20 cellular contexts compared by ENCODE assay signal in the genomic region with DNA sequence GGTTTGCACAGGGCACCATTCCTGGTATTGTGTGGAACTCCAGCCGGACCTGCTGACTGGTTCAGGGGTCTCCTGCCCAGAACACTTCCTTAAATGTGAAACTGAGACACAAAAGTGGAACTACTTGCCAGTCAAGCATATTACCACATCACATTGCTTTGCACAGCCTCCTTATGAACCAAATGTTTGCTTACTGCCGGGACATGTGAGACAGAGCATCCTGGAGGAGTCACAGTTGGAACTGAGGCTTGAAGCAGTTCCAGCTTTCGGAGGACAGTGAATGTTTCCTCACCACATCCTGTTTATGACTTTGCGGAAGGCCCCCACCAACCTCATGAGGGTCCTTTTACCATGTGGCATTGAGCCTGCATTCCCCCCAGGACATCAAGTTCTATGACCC.
DNase-seq lines count a peak whose midpoint lies in the region; ATAC-seq, FAIRE-seq and TF ChIP-seq lines count a peak whose summit lies in the region.
"Had no signal": no experiment of that assay in that cellular context is flagged by ENCODE, and none has a peak within 500 bp of the region (broad histone marks: within the 10 kb centered on the region; RNA-seq: fewer than 3 reads in every experiment).

No MANE protein-coding gene starts in this region.

- H3K27me3 ChIP-seq in GM23338 (ENCODE audit: insufficient read depth) (no peaks in the 10 kb centered on the region), GM12878 (replicated peaks in 1 of 2; ENCODE audit: control insufficient read depth in 2 of 2, insufficient read depth in 2 of 2, low read length in 1 of 2) (peaks cover 0 to 3% of the 10 kb centered on the region in 2 experiments; a peak in 3 of 4 replicates), GM23248 (replicated peaks; ENCODE audit: insufficient read depth) (peaks cover 4% of the 10 kb centered on the region; the same call in 1 of the 2 replicates)
- H3K27me3 ChIP-seq: breast epithelium, Peyer's patch, tibial artery had no signal

- no peak overlapping the region for H3K27ac Mint-ChIP-seq in GM23338
- H3K27ac Mint-ChIP-seq in naive B cell = no peak overlapping the region
- H3K27ac Mint-ChIP-seq: activated naive CD8-positive, alpha-beta T cell treated with anti-CD3 and anti-CD28 coated beads for 36 hours; stimulated activated naive B cell treated with anti-CD40 and anti-IgM and Interleukin-4, amounts not matched to agents 10 μg/mL and 1 μg/mL and 100 μg/mL, for 72 hours had no signal

- no peak for TF ChIP-seq POLR2A in NB4 (IDR thresholded peaks at IDR 0.05; ENCODE audit: extremely low read depth, insufficient read length)
- TF ChIP-seq POLR2A in GM12878 (IDR thresholded peaks at IDR 0.05; ENCODE audit: low read depth, low read length) = no peak

- POLR2A ChIA-PET in GM12878 (lab: Charles Lee) = no interaction called here

- H3K4me2 ChIP-seq in GM23338 (no peak overlapping the region), GM12878 (ENCODE audit: control insufficient read depth, insufficient read depth) (no peak overlapping the region), GM23248 (ENCODE audit: unreplicated experiment) (no peak overlapping the region)

- H3K9me3 Mint-ChIP-seq in GM23338 = no peaks in the 10 kb centered on the region
- H3K9me3 Mint-ChIP-seq in naive B cell = no peaks in the 10 kb centered on the region
- H3K9me3 Mint-ChIP-seq: activated naive CD8-positive, alpha-beta T cell treated with anti-CD3 and anti-CD28 coated beads for 36 hours; stimulated activated naive B cell treated with anti-CD40 and anti-IgM and Interleukin-4, amounts not matched to agents 10 μg/mL and 1 μg/mL and 100 μg/mL, for 72 hours had no signal

- DNase-seq in GM23338 (ENCODE audit: low spot score) (no peak), NB4 (ENCODE audit: low read depth) (peak; percentile 14), GM12878 (ENCODE audit: low read depth, low spot score) (no peak), naive B cell (no peak), dedifferentiated amniotic fluid mesenchymal stem cell (ENCODE audit: extremely low spot score) (no peak), GF-D8 (lab: John Stamatoyannopoulos, UW) (no peak), NCI-H2081 (lab: John Stamatoyannopoulos, UW) (no peak), GM23248 (no peak)
- DNase-seq: activated naive CD8-positive, alpha-beta T cell treated with anti-CD3 and anti-CD28 coated beads for 36 hours; AML-193; dorsolateral prefrontal cortex; NCI-H2029 treated with DMSO at 0.1 percent for 48 hours; NCI-H524 treated with DMSO at 0.1 percent for 48 hours; retina; stimulated activated naive B cell treated with anti-CD40 and anti-IgM and Interleukin-4, amounts not matched to agents 10 μg/mL and 1 μg/mL and 100 μg/mL, for 72 hours had no signal

- no peak for TF ChIP-seq RAD21 in GM12878 (IDR thresholded peaks at IDR 0.05; ENCODE audit: insufficient read depth, low read depth, low read length)

- H3K79me2 ChIP-seq in GM23338 (replicated peaks; ENCODE audit: insufficient read depth) = no peaks in the 10 kb centered on the region
- no peaks in the 10 kb centered on the region for H3K79me2 ChIP-seq in GM12878 (ENCODE audit: control insufficient read depth, insufficient read depth, low read length)
- H3K79me2 ChIP-seq in GM23248 (ENCODE audit: insufficient read depth) = no peaks in the 10 kb centered on the region

- H3K4me1 Mint-ChIP-seq in GM23338 (peaks cover 6% of the 10 kb centered on the region; the same call in 2 of the 3 replicates), naive B cell (peaks cover 0 to 4% (median 0%) of the 10 kb centered on the region in 3 donors)
- H3K4me1 Mint-ChIP-seq: activated naive CD8-positive, alpha-beta T cell treated with anti-CD3 and anti-CD28 coated beads for 36 hours; stimulated activated naive B cell treated with anti-CD40 and anti-IgM and Interleukin-4, amounts not matched to agents 10 μg/mL and 1 μg/mL and 100 μg/mL, for 72 hours had no signal

- BruUV-seq in GM12878 (replicated peaks; lab: Mats Ljungman, UMichigan) = no TSS peak

- ATAC-seq in GM23338 = no peak
- ATAC-seq in GM12878 = peak; percentile 26; the same call in 1 of the 3 replicates
- peak; percentile 38 to 60 for ATAC-seq in naive B cell (ENCODE audit: low read depth in 2 of 2)
- ATAC-seq: esophagus mucosa had no signal

- 0 out of 2 replicates have a peak, but pooled peaks cover 4% of the 10 kb centered on the region for H3K9me2 ChIP-seq in GM23338 (ENCODE audit: insufficient read depth)
- H3K9me2 ChIP-seq in GM23248 (ENCODE audit: insufficient read depth) = no peaks in the 10 kb centered on the region

- WGBS in GM12878 (ENCODE audit: insufficient coverage, insufficient replicate concordance, low lambda C conversion rate, missing lambda C conversion rate) = 26% methylated on average over 4 of the region's 4 CpGs
- WGBS in GM23248 (ENCODE audit: low coverage in 1 of 2, low lambda C conversion rate in 2 of 2, missing lambda C conversion rate in 2 of 2), 2 experiments = 3 to 8% methylated on average over 4 of the region's 4 CpGs

- intact Hi-C loops in GM12878 (cut with micrococcal nuclease; ENCODE audit: unreplicated experiment) = no loop called here

- H3K9me3 ChIP-seq in GM12878 (replicated peaks; ENCODE audit: control insufficient read depth, insufficient read depth, low read length) = no peaks in the 10 kb centered on the region
- no peaks in the 10 kb centered on the region for H3K9me3 ChIP-seq in GM23248 (ENCODE audit: low read depth)
- H3K9me3 ChIP-seq: breast epithelium, Peyer's patch, tibial artery had no signal

- in situ Hi-C loops in GM12878 (cut with MboI) = no loop called here
- in situ Hi-C loops in GM23248 (cut with MboI) = no loop called here

- no peaks in the 10 kb centered on the region for H3K27me3 Mint-ChIP-seq in GM23338 (ENCODE audit: insufficient read depth, low read depth, poor library complexity)
- peaks cover 0 to 11% (median 8%) of the 10 kb centered on the region in 3 donors for H3K27me3 Mint-ChIP-seq in naive B cell

- FAIRE-seq in GM12878 (lab: Jason Lieb, UNC) = no peak

- SMC1A ChIA-PET in GM12878 (lab: Charles Lee; ENCODE audit: uncharacterized antibody, unreplicated experiment) = interaction anchor here (1.2 kb wide), 1 partner anchor 195 kb away, joined by 3 read pairs; no protein-coding TSS in a partner anchor

- H3K4me1 ChIP-seq in GM23338 (ENCODE audit: insufficient read depth) (no peaks in the 10 kb centered on the region), GM12878 (ENCODE audit: control insufficient read depth, insufficient read depth, low read length) (no peaks in the 10 kb centered on the region), GM23248 (ENCODE audit: insufficient read depth) (no peaks in the 10 kb centered on the region)
- H3K4me1 ChIP-seq: Peyer's patch, tibial artery had no signal

- TF ChIP-seq EP300 in GM12878 (IDR thresholded peaks at IDR 0.05; ENCODE audit: borderline replicate concordance in 1 of 2, control insufficient read depth in 1 of 2, low read depth in 2 of 2, low read length in 2 of 2) = no peak

- H3K27ac ChIP-seq in GM23338 (ENCODE audit: low read depth) = no peak overlapping the region
- no peak overlapping the region for H3K27ac ChIP-seq in GM12878 (ENCODE audit: control insufficient read depth, insufficient read depth)
- H3K27ac ChIP-seq in GM23248 = no peak overlapping the region
- H3K27ac ChIP-seq: dorsolateral prefrontal cortex, Peyer's patch, tibial artery, VCaP had no signal

- H3K36me3 ChIP-seq in GM23338 (ENCODE audit: insufficient read depth) = no peaks in the 10 kb centered on the region
- no peaks in the 10 kb centered on the region for H3K36me3 ChIP-seq in GM12878 (ENCODE audit: control insufficient read depth in 2 of 2, insufficient read depth in 2 of 2, low read length in 1 of 2)
- no peaks in the 10 kb centered on the region for H3K36me3 ChIP-seq in GM23248 (ENCODE audit: low read depth)
- H3K36me3 ChIP-seq: breast epithelium, Peyer's patch, tibial artery had no signal

- H3F3A ChIP-seq in GM23338 (replicated peaks; ENCODE audit: low read depth) = no peaks in the 10 kb centered on the region
- no peaks in the 10 kb centered on the region for H3F3A ChIP-seq in GM23248 (ENCODE audit: insufficient read depth)

- TF ChIP-seq CTCF in GM23338 (conservative IDR thresholded peaks at IDR 0.05; ENCODE audit: low read depth in 2 of 2) = no peak
- no peak for TF ChIP-seq CTCF in NB4 (IDR thresholded peaks at IDR 0.05; ENCODE audit: low read depth, low read length)
- TF ChIP-seq CTCF in GM12878 (IDR thresholded peaks at IDR 0.05 in 2 of 3, conservative IDR thresholded peaks at IDR 0.05 in 1 of 3; ENCODE audit: control insufficient read depth in 2 of 3, extremely low read depth in 1 of 3, insufficient read depth in 1 of 3, low read depth in 3 of 3, low read length in 3 of 3) = no peak

- H3K9ac ChIP-seq in GM12878 (ENCODE audit: control insufficient read depth, insufficient read depth, low read length) (no peak overlapping the region), GM23248 (no peak overlapping the region)

- H2AFZ ChIP-seq in GM23338 (0 out of 2 replicates have a peak overlapping the region, but pooled peaks have one; percentile 40), GM12878 (ENCODE audit: control insufficient read depth, low read depth, low read length) (no peak overlapping the region), GM23248 (no peak overlapping the region)

- no peak overlapping the region for H3K4me3 ChIP-seq in GM23338
- H3K4me3 ChIP-seq in NB4 (ENCODE audit: low read depth, low read length) = no peak overlapping the region
- H3K4me3 ChIP-seq in GM12878 = no peak overlapping the region
- H3K4me3 ChIP-seq in GM23248 = no peak overlapping the region
- H3K4me3 ChIP-seq: breast epithelium, dorsolateral prefrontal cortex, Peyer's patch, tibial artery had no signal

- no peaks in the 10 kb centered on the region for H3K36me3 Mint-ChIP-seq in GM23338 (ENCODE audit: low read depth)
- H3K36me3 Mint-ChIP-seq in naive B cell = no peaks in the 10 kb centered on the region
- H3K36me3 Mint-ChIP-seq: activated naive CD8-positive, alpha-beta T cell treated with anti-CD3 and anti-CD28 coated beads for 36 hours; stimulated activated naive B cell treated with anti-CD40 and anti-IgM and Interleukin-4, amounts not matched to agents 10 μg/mL and 1 μg/mL and 100 μg/mL, for 72 hours had no signal

- RAD21 ChIA-PET in GM12878 (lab: Charles Lee; ENCODE audit: unreplicated experiment) = no interaction called here

- H3K4me3 Mint-ChIP-seq in GM23338 = no peak overlapping the region
- H3K4me3 Mint-ChIP-seq in naive B cell = peak overlapping the region in 1 of 8 donors; percentile 4
- H3K4me3 Mint-ChIP-seq: activated naive CD8-positive, alpha-beta T cell treated with anti-CD3 and anti-CD28 coated beads for 36 hours; stimulated activated naive B cell treated with anti-CD40 and anti-IgM and Interleukin-4, amounts not matched to agents 10 μg/mL and 1 μg/mL and 100 μg/mL, for 72 hours had no signal

- CTCF ChIA-PET in GM12878 (lab: Yijun Ruan, JAX) = no interaction called here

- H4K20me1 ChIP-seq in GM23338 (replicated peaks; ENCODE audit: insufficient read depth) (no peaks in the 10 kb centered on the region), GM12878 (ENCODE audit: control insufficient read depth, insufficient read depth) (no peaks in the 10 kb centered on the region), GM23248 (ENCODE audit: insufficient read depth) (no peaks in the 10 kb centered on the region)

TF ChIP-seq in GM23338, 12 proteins besides CTCF, POLR2A, EP300 and RAD21 (continues in another document):
- TF ChIP-seq EZH2 (IDR thresholded peaks at IDR 0.05; ENCODE audit: low read depth, unreplicated experiment) = no peak
